ENCODE assay signal across 12 cellular contexts in the genomic region with DNA sequence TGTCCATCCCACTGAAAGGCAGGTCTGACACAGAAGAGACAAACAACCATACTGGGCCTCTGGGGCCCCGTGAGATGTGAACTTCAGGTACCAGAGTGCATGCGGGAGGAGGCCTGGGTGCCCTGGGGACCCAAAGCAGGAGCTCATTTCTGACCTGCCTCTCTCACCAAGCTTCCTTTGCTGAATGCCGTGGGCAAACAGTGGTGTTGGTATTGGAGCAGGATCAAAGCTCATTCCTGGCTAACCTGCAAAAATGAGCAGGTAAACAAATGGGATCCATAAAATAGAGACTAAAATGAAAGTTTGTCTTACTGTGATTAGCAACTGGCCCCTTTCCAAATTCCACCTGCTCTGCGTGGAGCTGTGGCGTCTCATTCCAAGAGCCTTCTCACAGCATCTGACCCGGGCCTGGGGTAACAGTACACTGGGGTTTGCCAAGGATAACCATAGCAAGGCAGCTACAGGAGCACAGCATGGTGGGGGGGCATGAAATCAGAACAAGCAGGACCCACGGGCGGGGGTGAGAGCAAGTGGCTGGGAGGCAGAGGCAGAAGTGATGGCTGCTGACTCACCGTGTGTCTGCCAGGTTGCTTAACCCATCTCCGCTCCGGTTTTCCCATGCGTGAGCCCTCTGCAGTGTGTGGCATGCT.
DNase-seq lines count a peak whose midpoint lies in the region; ATAC-seq and TF ChIP-seq lines count a peak whose summit lies in the region.
"Had no signal": no experiment of that assay in that cellular context is flagged by ENCODE, and none has a peak within 500 bp of the region (broad histone marks: within the 10 kb centered on the region; RNA-seq: fewer than 3 reads in every experiment).

No MANE protein-coding gene starts in this region.

- TF ChIP-seq CTCF in CD14-positive monocyte (IDR thresholded peaks at IDR 0.05): no peak
- TF ChIP-seq CTCF in MCF 10A (IDR thresholded peaks at IDR 0.05; ENCODE audit: unreplicated experiment): no peak
- TF ChIP-seq CTCF in lower lobe of right lung (IDR thresholded peaks at IDR 0.05): no peak

- BruUV-seq in MCF 10A (replicated peaks; lab: Mats Ljungman, UMichigan): no TSS peak

- intact Hi-C loops in CD14-positive monocyte (cut with micrococcal nuclease): loop anchor here in 1 of 2 donors (5.0 kb wide), 1 partner anchor 54 kb away; no protein-coding TSS in a partner anchor
- intact Hi-C loops in MCF 10A (cut with micrococcal nuclease): no loop called here
- intact Hi-C loops in lower lobe of right lung (cut with DNase I): no loop called here

- POLR2A ChIA-PET in MCF 10A (lab: Yijun Ruan, JAX): interaction anchor here (0.5 to 1.2 kb wide), 6 partner anchors 9 to 1461 kb away, joined by 3 to 4 read pairs (median 3); no protein-coding TSS in a partner anchor

- H3K27ac Mint-ChIP-seq in CD14-positive monocyte (peak overlapping the region in 1 of 7 donors; percentile 31), MCF 10A (ENCODE audit: low read depth, unreplicated experiment) (no peak overlapping the region)
- H3K27ac Mint-ChIP-seq in stimulated activated memory B cell treated with anti-CD40 and anti-IgM and Interleukin-4, amounts not matched to agents 10 μg/mL and 1 μg/mL and 100 μg/mL, for 72 hours: no peak overlapping the region
- H3K27ac Mint-ChIP-seq: activated naive CD8-positive, alpha-beta T cell treated with anti-CD3 and anti-CD28 coated beads, Interleukin-2, amount 50 U/mL, for 24 hours; effector memory CD8-positive, alpha-beta T cell had no signal

- H3K4me3 Mint-ChIP-seq in CD14-positive monocyte (peak overlapping the region in 1 of 2 donors; percentile 83), MCF 10A (ENCODE audit: unreplicated experiment) (no peak overlapping the region)
- H3K4me3 Mint-ChIP-seq in stimulated activated memory B cell treated with anti-CD40 and anti-IgM and Interleukin-4, amounts not matched to agents 10 μg/mL and 1 μg/mL and 100 μg/mL, for 72 hours: no peak overlapping the region
- H3K4me3 Mint-ChIP-seq: activated naive CD8-positive, alpha-beta T cell treated with anti-CD3 and anti-CD28 coated beads, Interleukin-2, amount 50 U/mL, for 24 hours; effector memory CD8-positive, alpha-beta T cell had no signal

- H3K27me3 Mint-ChIP-seq in CD14-positive monocyte (ENCODE audit: low read depth in 3 of 3) (peaks cover 91 to 93% (median 93%) of the 10 kb centered on the region in 3 donors), MCF 10A (ENCODE audit: insufficient read depth, unreplicated experiment) (peaks cover 48% of the 10 kb centered on the region)
- peaks cover 31% of the 10 kb centered on the region for H3K27me3 Mint-ChIP-seq in stimulated activated memory B cell treated with anti-CD40 and anti-IgM and Interleukin-4, amounts not matched to agents 10 μg/mL and 1 μg/mL and 100 μg/mL, for 72 hours
- H3K27me3 Mint-ChIP-seq: activated naive CD8-positive, alpha-beta T cell treated with anti-CD3 and anti-CD28 coated beads, Interleukin-2, amount 50 U/mL, for 24 hours had no signal

- CTCF ChIA-PET in MCF 10A (lab: Yijun Ruan, JAX): interaction anchor here (0.6 to 2.4 kb wide), 3 partner anchors 103 to 178 kb away, joined by 3 to 8 read pairs (median 8); a partner anchor contains a TSS

- H3K36me3 Mint-ChIP-seq in CD14-positive monocyte: peaks cover 3 to 14% of the 10 kb centered on the region in 2 donors
- no peaks in the 10 kb centered on the region for H3K36me3 Mint-ChIP-seq in MCF 10A (ENCODE audit: insufficient read depth, unreplicated experiment)
- H3K36me3 Mint-ChIP-seq in stimulated activated memory B cell treated with anti-CD40 and anti-IgM and Interleukin-4, amounts not matched to agents 10 μg/mL and 1 μg/mL and 100 μg/mL, for 72 hours: no peaks in the 10 kb centered on the region

- no peaks in the 10 kb centered on the region for H3K27me3 ChIP-seq in lower lobe of right lung (ENCODE audit: low read depth)

- H3K9me3 Mint-ChIP-seq in CD14-positive monocyte (peaks cover 14 to 43% (median 22%) of the 10 kb centered on the region in 7 donors), MCF 10A (ENCODE audit: unreplicated experiment) (no peaks in the 10 kb centered on the region)
- no peaks in the 10 kb centered on the region for H3K9me3 Mint-ChIP-seq in stimulated activated memory B cell treated with anti-CD40 and anti-IgM and Interleukin-4, amounts not matched to agents 10 μg/mL and 1 μg/mL and 100 μg/mL, for 72 hours
- H3K9me3 Mint-ChIP-seq: activated naive CD8-positive, alpha-beta T cell treated with anti-CD3 and anti-CD28 coated beads, Interleukin-2, amount 50 U/mL, for 24 hours had no signal

- DNase-seq in CD14-positive monocyte (ENCODE audit: low spot score): peak; percentile 77
- DNase-seq in NCI-H1105 treated with DMSO at 0.1 percent for 48 hours (lab: John Stamatoyannopoulos, UW): peak; percentile 36
- DNase-seq in MCF 10A (ENCODE audit: unreplicated experiment): peak; percentile 82
- no peak for DNase-seq in lower lobe of right lung
- DNase-seq in T-helper 9 cell: no peak
- DNase-seq: activated naive CD8-positive, alpha-beta T cell treated with anti-CD3 and anti-CD28 coated beads, Interleukin-2, amount 50 U/mL, for 24 hours; effector memory CD8-positive, alpha-beta T cell; heart right ventricle; NCI-H1436 treated with DMSO at 0.1 percent for 48 hours had no signal

- no peak overlapping the region for H3K4me3 ChIP-seq in lower lobe of right lung
- H3K4me3 ChIP-seq: heart right ventricle had no signal

- H3K4me1 ChIP-seq in lower lobe of right lung: peaks cover 12% of the 10 kb centered on the region

- ATAC-seq in lower lobe of right lung: peak; percentile 71 to 84
- no peak for ATAC-seq in HG03469 (IDR thresholded peaks at IDR 0.05; ENCODE audit: unreplicated experiment)
- no peak for ATAC-seq in HG02571 (IDR thresholded peaks at IDR 0.05; ENCODE audit: unreplicated experiment)
- ATAC-seq in stimulated activated memory B cell treated with anti-CD40 and anti-IgM and Interleukin-4, amounts not matched to agents 10 μg/mL and 1 μg/mL and 100 μg/mL, for 72 hours: no peak
- ATAC-seq: activated naive CD8-positive, alpha-beta T cell treated with anti-CD3 and anti-CD28 coated beads, Interleukin-2, amount 50 U/mL, for 24 hours; effector memory CD8-positive, alpha-beta T cell had no signal

- no peaks in the 10 kb centered on the region for H3K36me3 ChIP-seq in lower lobe of right lung
- H3K36me3 ChIP-seq: heart right ventricle had no signal

- no peaks in the 10 kb centered on the region for H3K9me3 ChIP-seq in lower lobe of right lung

- peaks cover 28% of the 10 kb centered on the region for H3K4me1 Mint-ChIP-seq in CD14-positive monocyte
- H3K4me1 Mint-ChIP-seq in MCF 10A (ENCODE audit: insufficient read depth, unreplicated experiment): peaks cover 12% of the 10 kb centered on the region
- H3K4me1 Mint-ChIP-seq in stimulated activated memory B cell treated with anti-CD40 and anti-IgM and Interleukin-4, amounts not matched to agents 10 μg/mL and 1 μg/mL and 100 μg/mL, for 72 hours: no peaks in the 10 kb centered on the region
- H3K4me1 Mint-ChIP-seq: activated naive CD8-positive, alpha-beta T cell treated with anti-CD3 and anti-CD28 coated beads, Interleukin-2, amount 50 U/mL, for 24 hours had no signal

- no peak overlapping the region for H3K27ac ChIP-seq in lower lobe of right lung
- H3K27ac ChIP-seq: heart right ventricle had no signal

Comparison
In these comparisons a context has a peak if more than half of its experiments do, and no peak if none do; other contexts are left out.
1. DNase-seq: peak in CD14-positive monocyte (single experiment), NCI-H1105 treated with DMSO at 0.1 percent for 48 hours (single experiment) and MCF 10A (single experiment); none in lower lobe of right lung (single experiment) and T-helper 9 cell (single experiment).
2. ATAC-seq: peak in lower lobe of right lung (2 of 2); none in HG03469 (single experiment), HG02571 (single experiment) and stimulated activated memory B cell treated with anti-CD40 and anti-IgM and Interleukin-4, amounts not matched to agents 10 μg/mL and 1 μg/mL and 100 μg/mL, for 72 hours (single experiment).